ENCODE assay signal across 25 cellular contexts in genomic region chr5:2727620-2728019, GRCh38. TPM values are rescaled to one million over a fixed set of nuclear protein-coding genes. Genes with fewer than 3 reads are reported as not detected.
"Had no signal": no experiment of that assay in that cellular context is flagged by ENCODE, and none has a peak within 500 bp of the region (broad histone marks: within the 10 kb centered on the region; RNA-seq: fewer than 3 reads in every experiment).

No MANE protein-coding gene starts in this region.

- H3K9me3 ChIP-seq: esophagus muscularis mucosa, lower lobe of right lung, prostate gland, right atrium auricular region, spleen had no signal

- H3K27me3 ChIP-seq: right atrium auricular region had no signal

- ATAC-seq: left cardiac atrium; left ventricle myocardium superior; naive thymus-derived CD8-positive, alpha-beta T cell; stimulated activated naive B cell treated with anti-CD40 and anti-IgM and Interleukin-4, amounts not matched to agents 10 μg/mL and 1 μg/mL and 100 μg/mL, for 72 hours had no signal

- FAIRE-seq: endothelial cell of umbilical vein, kidney had no signal

- H3K27ac Mint-ChIP-seq: immature natural killer cell; naive thymus-derived CD8-positive, alpha-beta T cell; nephron progenitor cell; stimulated activated naive B cell treated with anti-CD40 and anti-IgM and Interleukin-4, amounts not matched to agents 10 μg/mL and 1 μg/mL and 100 μg/mL, for 72 hours; stimulated activated naive CD8-positive, alpha-beta T cell treated with anti-CD3 and anti-CD28 coated beads, Interleukin-15, Interleukin-2, amounts not matched to agents 100 ng/mL and 50 ng/mL, for 24 hours had no signal

- H3K27ac ChIP-seq: dorsolateral prefrontal cortex, esophagus muscularis mucosa, lower lobe of right lung, prostate gland, right atrium auricular region, skin epidermis, spleen had no signal

- H3K36me3 ChIP-seq: esophagus muscularis mucosa, lower lobe of right lung, prostate gland, right atrium auricular region, spleen had no signal

- H3K4me3 Mint-ChIP-seq: immature natural killer cell; naive thymus-derived CD8-positive, alpha-beta T cell; nephron progenitor cell; stimulated activated naive B cell treated with anti-CD40 and anti-IgM and Interleukin-4, amounts not matched to agents 10 μg/mL and 1 μg/mL and 100 μg/mL, for 72 hours; stimulated activated naive CD8-positive, alpha-beta T cell treated with anti-CD3 and anti-CD28 coated beads, Interleukin-15, Interleukin-2, amounts not matched to agents 100 ng/mL and 50 ng/mL, for 24 hours had no signal

- H3K27me3 Mint-ChIP-seq: stimulated activated naive B cell treated with anti-CD40 and anti-IgM and Interleukin-4, amounts not matched to agents 10 μg/mL and 1 μg/mL and 100 μg/mL, for 72 hours; stimulated activated naive CD8-positive, alpha-beta T cell treated with anti-CD3 and anti-CD28 coated beads, Interleukin-15, Interleukin-2, amounts not matched to agents 100 ng/mL and 50 ng/mL, for 24 hours had no signal

- H3K36me3 Mint-ChIP-seq: immature natural killer cell; naive thymus-derived CD8-positive, alpha-beta T cell; stimulated activated naive B cell treated with anti-CD40 and anti-IgM and Interleukin-4, amounts not matched to agents 10 μg/mL and 1 μg/mL and 100 μg/mL, for 72 hours had no signal

- DNase-seq: caudate nucleus; cerebellar nuclear complex; dorsolateral prefrontal cortex; effector CD4-positive, alpha-beta T cell; foreskin melanocyte; hypothalamus; immature natural killer cell; kidney; left cardiac atrium; left ventricle myocardium superior; lower lobe of right lung; naive thymus-derived CD8-positive, alpha-beta T cell; nephron progenitor cell; nucleus accumbens; spleen; stimulated activated CD4-positive, alpha-beta T cell treated with anti-CD3 and anti-CD28 coated beads, Interleukin-15, amount 100 ng/mL, for 24 hours; stimulated activated CD4-positive, alpha-beta T cell treated with anti-CD3 and anti-CD28 coated beads, Interleukin-2, amount 100 ng/mL, for 48 hours; stimulated activated naive B cell treated with anti-CD40 and anti-IgM and Interleukin-4, amounts not matched to agents 10 μg/mL and 1 μg/mL and 100 μg/mL, for 72 hours; trophoblast cell had no signal

- H3K4me1 Mint-ChIP-seq: immature natural killer cell; naive thymus-derived CD8-positive, alpha-beta T cell; stimulated activated naive B cell treated with anti-CD40 and anti-IgM and Interleukin-4, amounts not matched to agents 10 μg/mL and 1 μg/mL and 100 μg/mL, for 72 hours had no signal

- H3K4me3 ChIP-seq: dorsolateral prefrontal cortex, esophagus muscularis mucosa, lower lobe of right lung, prostate gland, right atrium auricular region, skin epidermis, spleen had no signal

- H3K9me3 Mint-ChIP-seq: immature natural killer cell; nephron progenitor cell; stimulated activated naive CD8-positive, alpha-beta T cell treated with anti-CD3 and anti-CD28 coated beads, Interleukin-15, Interleukin-2, amounts not matched to agents 100 ng/mL and 50 ng/mL, for 24 hours had no signal

- H3K4me1 ChIP-seq: esophagus muscularis mucosa, lower lobe of right lung, prostate gland, right atrium auricular region, spleen had no signal

RNA-seq across cellular contexts. Expression of gene IRX2, which starts 23.9 kb away (rescaled TPM):
- total RNA-seq: endothelial cell of umbilical vein; naive thymus-derived CD8-positive, alpha-beta T cell had no signal
- polyA plus RNA-seq: endothelial cell of umbilical vein; immature natural killer cell; naive thymus-derived CD8-positive, alpha-beta T cell had no signal
